1 cellular context compared by ENCODE assay signal in genomic region chr1:19311931-19312781, GRCh38.
A peak's percentile ranks its signal among the peaks of the same experiment; 100 is the strongest.
TF ChIP-seq lines count a peak whose summit lies in the region.

Gene AKR7A2 (minus strand): TSS chr1:19312144. CDS start chr1:19312124, 20 bp downstream.
Gene SLC66A1 (plus strand): TSS chr1:19312326. CDS start chr1:19317678, 5,352 bp downstream.

TF ChIP-seq in H1, 55 proteins besides CTCF, POLR2A, EP300 and RAD21:
- TF ChIP-seq E2F6 (IDR thresholded peaks at IDR 0.05): peak; percentile 73
- TF ChIP-seq SIN3A (conservative IDR thresholded peaks at IDR 0.05 in 1 of 2, IDR thresholded peaks at IDR 0.05 in 1 of 2; ENCODE audit: low read depth in 1 of 2, low read length in 2 of 2): peak in 1 of 2 experiments; percentile 34; a peak in 2 of 4 replicates
- TF ChIP-seq CBX8 (IDR thresholded peaks at IDR 0.05; ENCODE audit: borderline replicate concordance, low read depth, low read length): no peak
- no peak for TF ChIP-seq CEBPB (IDR thresholded peaks at IDR 0.05; ENCODE audit: low read depth, low read length)
- TF ChIP-seq FOSL1 (IDR thresholded peaks at IDR 0.05; ENCODE audit: insufficient read depth, low read depth, low read length): no peak
- peak; percentile 67 for TF ChIP-seq NRF1 (IDR thresholded peaks at IDR 0.05; ENCODE audit: low read depth, low read length)
- no peak for TF ChIP-seq SIRT6 (IDR thresholded peaks at IDR 0.05; ENCODE audit: low read length)
- peak; percentile 66; the same call in 1 of the 2 replicates for TF ChIP-seq PHF8 (conservative IDR thresholded peaks at IDR 0.05; ENCODE audit: low read depth, low read length)
- peak; percentile 64 for TF ChIP-seq TAF1 (IDR thresholded peaks at IDR 0.05; ENCODE audit: low read depth, low read length)
- peak; percentile 96 for TF ChIP-seq EGR1 (IDR thresholded peaks at IDR 0.05; ENCODE audit: borderline replicate concordance, low read depth, low read length)
- TF ChIP-seq KDM4A (IDR thresholded peaks at IDR 0.05; ENCODE audit: low read depth, low read length, severe bottlenecking): peak; percentile 63
- TF ChIP-seq, protein P1, sequence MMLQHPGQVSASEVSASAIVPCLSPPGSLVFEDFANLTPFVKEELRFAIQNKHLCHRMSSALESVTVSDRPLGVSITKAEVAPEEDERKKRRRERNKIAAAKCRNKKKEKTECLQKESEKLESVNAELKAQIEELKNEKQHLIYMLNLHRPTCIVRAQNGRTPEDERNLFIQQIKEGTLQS (IDR thresholded peaks at IDR 0.05; ENCODE audit: insufficient read depth, low read depth, low read length): 0 out of 2 replicates have a peak, but pooled peaks have one; percentile 16
- TF ChIP-seq TAF7 (optimal IDR thresholded peaks at IDR 0.05; ENCODE audit: borderline replicate concordance, low read depth, low read length): peak; percentile 47
- no peak for TF ChIP-seq TCF12 (IDR thresholded peaks at IDR 0.05; ENCODE audit: low read depth, low read length)
- TF ChIP-seq CREB1 (IDR thresholded peaks at IDR 0.05): peak; percentile 60
- TF ChIP-seq, protein P2, sequence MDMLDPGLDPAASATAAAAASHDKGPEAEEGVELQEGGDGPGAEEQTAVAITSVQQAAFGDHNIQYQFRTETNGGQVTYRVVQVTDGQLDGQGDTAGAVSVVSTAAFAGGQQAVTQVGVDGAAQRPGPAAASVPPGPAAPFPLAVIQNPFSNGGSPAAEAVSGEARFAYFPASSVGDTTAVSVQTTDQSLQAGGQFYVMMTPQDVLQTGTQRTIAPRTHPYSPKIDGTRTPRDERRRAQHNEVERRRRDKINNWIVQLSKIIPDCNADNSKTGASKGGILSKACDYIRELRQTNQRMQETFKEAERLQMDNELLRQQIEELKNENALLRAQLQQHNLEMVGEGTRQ (IDR thresholded peaks at IDR 0.05; ENCODE audit: low read length): peak; percentile 71
- peak; percentile 25 for TF ChIP-seq ASH2L (IDR thresholded peaks at IDR 0.05; ENCODE audit: low read length)
- peak; percentile 58; the same call in 1 of the 2 replicates for TF ChIP-seq TEAD4 (IDR thresholded peaks at IDR 0.05; ENCODE audit: low read depth, low read length)
- peak; percentile 70; the same call in 1 of the 2 replicates for TF ChIP-seq POLR2AphosphoS5 (IDR thresholded peaks at IDR 0.05; ENCODE audit: low read depth, low read length)
- peak; percentile 72; the same call in 1 of the 2 replicates for TF ChIP-seq CHD2 (IDR thresholded peaks at IDR 0.05; ENCODE audit: low read length)
